Comparison of ENCODE assay signal across 1 cellular context in the genomic region with DNA sequence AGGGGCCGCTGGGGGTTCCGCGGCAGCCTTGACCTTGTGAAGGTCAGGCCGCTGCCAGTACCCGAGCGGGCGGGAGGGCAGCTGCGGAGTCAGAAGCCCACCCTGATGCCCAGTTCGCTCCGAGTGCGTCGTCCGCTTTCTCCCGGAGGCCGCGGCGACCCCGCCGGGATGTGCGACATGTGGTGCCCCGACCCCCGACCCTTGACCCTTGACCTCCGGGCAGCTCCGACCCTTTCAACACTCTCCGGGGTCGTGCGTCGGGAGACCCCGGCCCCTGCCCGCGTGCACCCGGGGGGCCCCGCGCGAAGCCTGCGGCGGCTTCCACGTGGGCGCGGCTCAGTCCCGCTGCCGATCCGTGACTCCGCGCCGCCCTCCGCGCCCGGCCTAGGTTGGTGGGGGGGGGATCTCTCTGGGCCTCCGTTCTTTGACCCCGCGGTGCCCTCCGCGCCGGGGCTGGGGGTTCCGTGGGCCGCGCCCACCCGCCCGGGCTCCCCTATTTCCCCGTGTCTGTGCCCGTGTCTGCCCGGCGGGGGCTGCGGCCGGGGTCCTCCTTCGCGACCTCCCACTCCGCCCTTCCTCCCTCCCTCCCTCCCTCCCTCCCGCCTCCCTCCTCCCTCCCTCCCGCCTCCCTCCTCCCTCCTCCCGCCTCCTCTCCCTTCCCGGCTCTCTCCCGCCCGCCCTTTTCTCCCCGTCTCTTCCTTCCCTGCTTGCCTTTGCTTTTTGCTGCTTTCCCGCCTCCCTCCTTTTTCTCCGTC.
TF ChIP-seq lines count a peak whose summit lies in the region.

No MANE protein-coding gene starts in this region.

TF ChIP-seq in GM12878, 131 proteins besides CTCF, POLR2A, EP300 and RAD21 (continued from another document):
- TF ChIP-seq NFXL1 (IDR thresholded peaks at IDR 0.05; ENCODE audit: borderline replicate concordance) (peak; percentile 94), SRF (IDR thresholded peaks at IDR 0.05; ENCODE audit: low read depth in 2 of 2, low read length in 2 of 2) (no peak), HDAC6 (IDR thresholded peaks at IDR 0.05; ENCODE audit: unreplicated experiment) (no peak), PAX8 (IDR thresholded peaks at IDR 0.05) (no peak), TBL1XR1 (IDR thresholded peaks at IDR 0.05; ENCODE audit: low read depth, low read length) (no peak), JUNB (IDR thresholded peaks at IDR 0.05) (no peak), RELA (IDR thresholded peaks at IDR 0.05; ENCODE audit: borderline replicate concordance, partially characterized antibody) (no peak), HDGF (IDR thresholded peaks at IDR 0.05) (no peak), MTA2 (IDR thresholded peaks at IDR 0.05; ENCODE audit: low read depth) (peak; percentile 86), TCF12 (IDR thresholded peaks at IDR 0.05; ENCODE audit: low read depth, low read length) (0 out of 2 replicates have a peak, but pooled peaks have one; percentile 7), NFYA (IDR thresholded peaks at IDR 0.05; ENCODE audit: borderline replicate concordance, low read depth, low read length) (no peak), TCF7 (IDR thresholded peaks at IDR 0.05; ENCODE audit: borderline replicate concordance) (no peak), POLR2AphosphoS2 (IDR thresholded peaks at IDR 0.05; ENCODE audit: low read depth, low read length) (no peak), POU2F2 (IDR thresholded peaks at IDR 0.05; ENCODE audit: borderline replicate concordance, low read depth, low read length) (peak; percentile 38; the same call in 1 of the 3 replicates), RUNX3 (IDR thresholded peaks at IDR 0.05; ENCODE audit: low read length) (no peak), ZZZ3 (IDR thresholded peaks at IDR 0.05; ENCODE audit: control insufficient read depth, insufficient read length, low read depth) (no peak)
- TF ChIP-seq, protein P1, sequence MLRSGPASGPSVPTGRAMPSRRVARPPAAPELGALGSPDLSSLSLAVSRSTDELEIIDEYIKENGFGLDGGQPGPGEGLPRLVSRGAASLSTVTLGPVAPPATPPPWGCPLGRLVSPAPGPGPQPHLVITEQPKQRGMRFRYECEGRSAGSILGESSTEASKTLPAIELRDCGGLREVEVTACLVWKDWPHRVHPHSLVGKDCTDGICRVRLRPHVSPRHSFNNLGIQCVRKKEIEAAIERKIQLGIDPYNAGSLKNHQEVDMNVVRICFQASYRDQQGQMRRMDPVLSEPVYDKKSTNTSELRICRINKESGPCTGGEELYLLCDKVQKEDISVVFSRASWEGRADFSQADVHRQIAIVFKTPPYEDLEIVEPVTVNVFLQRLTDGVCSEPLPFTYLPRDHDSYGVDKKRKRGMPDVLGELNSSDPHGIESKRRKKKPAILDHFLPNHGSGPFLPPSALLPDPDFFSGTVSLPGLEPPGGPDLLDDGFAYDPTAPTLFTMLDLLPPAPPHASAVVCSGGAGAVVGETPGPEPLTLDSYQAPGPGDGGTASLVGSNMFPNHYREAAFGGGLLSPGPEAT (IDR thresholded peaks at IDR 0.05; ENCODE audit: low read depth), result no peak
- TF ChIP-seq, protein P2, sequence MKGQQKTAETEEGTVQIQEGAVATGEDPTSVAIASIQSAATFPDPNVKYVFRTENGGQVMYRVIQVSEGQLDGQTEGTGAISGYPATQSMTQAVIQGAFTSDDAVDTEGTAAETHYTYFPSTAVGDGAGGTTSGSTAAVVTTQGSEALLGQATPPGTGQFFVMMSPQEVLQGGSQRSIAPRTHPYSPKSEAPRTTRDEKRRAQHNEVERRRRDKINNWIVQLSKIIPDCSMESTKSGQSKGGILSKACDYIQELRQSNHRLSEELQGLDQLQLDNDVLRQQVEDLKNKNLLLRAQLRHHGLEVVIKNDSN (IDR thresholded peaks at IDR 0.05; ENCODE audit: borderline replicate concordance, extremely low read length, insufficient read depth, low read depth, low read length), result no peak
- TF ChIP-seq, protein P3, sequence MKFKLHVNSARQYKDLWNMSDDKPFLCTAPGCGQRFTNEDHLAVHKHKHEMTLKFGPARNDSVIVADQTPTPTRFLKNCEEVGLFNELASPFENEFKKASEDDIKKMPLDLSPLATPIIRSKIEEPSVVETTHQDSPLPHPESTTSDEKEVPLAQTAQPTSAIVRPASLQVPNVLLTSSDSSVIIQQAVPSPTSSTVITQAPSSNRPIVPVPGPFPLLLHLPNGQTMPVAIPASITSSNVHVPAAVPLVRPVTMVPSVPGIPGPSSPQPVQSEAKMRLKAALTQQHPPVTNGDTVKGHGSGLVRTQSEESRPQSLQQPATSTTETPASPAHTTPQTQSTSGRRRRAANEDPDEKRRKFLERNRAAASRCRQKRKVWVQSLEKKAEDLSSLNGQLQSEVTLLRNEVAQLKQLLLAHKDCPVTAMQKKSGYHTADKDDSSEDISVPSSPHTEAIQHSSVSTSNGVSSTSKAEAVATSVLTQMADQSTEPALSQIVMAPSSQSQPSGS (IDR thresholded peaks at IDR 0.05; ENCODE audit: low read length), result no peak
- TF ChIP-seq, protein P4, sequence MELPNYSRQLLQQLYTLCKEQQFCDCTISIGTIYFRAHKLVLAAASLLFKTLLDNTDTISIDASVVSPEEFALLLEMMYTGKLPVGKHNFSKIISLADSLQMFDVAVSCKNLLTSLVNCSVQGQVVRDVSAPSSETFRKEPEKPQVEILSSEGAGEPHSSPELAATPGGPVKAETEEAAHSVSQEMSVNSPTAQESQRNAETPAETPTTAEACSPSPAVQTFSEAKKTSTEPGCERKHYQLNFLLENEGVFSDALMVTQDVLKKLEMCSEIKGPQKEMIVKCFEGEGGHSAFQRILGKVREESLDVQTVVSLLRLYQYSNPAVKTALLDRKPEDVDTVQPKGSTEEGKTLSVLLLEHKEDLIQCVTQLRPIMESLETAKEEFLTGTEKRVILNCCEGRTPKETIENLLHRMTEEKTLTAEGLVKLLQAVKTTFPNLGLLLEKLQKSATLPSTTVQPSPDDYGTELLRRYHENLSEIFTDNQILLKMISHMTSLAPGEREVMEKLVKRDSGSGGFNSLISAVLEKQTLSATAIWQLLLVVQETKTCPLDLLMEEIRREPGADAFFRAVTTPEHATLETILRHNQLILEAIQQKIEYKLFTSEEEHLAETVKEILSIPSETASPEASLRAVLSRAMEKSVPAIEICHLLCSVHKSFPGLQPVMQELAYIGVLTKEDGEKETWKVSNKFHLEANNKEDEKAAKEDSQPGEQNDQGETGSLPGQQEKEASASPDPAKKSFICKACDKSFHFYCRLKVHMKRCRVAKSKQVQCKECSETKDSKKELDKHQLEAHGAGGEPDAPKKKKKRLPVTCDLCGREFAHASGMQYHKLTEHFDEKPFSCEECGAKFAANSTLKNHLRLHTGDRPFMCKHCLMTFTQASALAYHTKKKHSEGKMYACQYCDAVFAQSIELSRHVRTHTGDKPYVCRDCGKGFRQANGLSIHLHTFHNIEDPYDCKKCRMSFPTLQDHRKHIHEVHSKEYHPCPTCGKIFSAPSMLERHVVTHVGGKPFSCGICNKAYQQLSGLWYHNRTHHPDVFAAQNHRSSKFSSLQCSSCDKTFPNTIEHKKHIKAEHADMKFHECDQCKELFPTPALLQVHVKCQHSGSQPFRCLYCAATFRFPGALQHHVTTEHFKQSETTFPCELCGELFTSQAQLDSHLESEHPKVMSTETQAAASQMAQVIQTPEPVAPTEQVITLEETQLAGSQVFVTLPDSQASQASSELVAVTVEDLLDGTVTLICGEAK (IDR thresholded peaks at IDR 0.05; ENCODE audit: borderline replicate concordance), result no peak
- TF ChIP-seq, protein P5, sequence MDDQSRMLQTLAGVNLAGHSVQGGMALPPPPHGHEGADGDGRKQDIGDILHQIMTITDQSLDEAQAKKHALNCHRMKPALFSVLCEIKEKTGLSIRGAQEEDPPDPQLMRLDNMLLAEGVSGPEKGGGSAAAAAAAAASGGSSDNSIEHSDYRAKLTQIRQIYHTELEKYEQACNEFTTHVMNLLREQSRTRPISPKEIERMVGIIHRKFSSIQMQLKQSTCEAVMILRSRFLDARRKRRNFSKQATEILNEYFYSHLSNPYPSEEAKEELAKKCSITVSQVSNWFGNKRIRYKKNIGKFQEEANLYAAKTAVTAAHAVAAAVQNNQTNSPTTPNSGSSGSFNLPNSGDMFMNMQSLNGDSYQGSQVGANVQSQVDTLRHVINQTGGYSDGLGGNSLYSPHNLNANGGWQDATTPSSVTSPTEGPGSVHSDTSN (IDR thresholded peaks at IDR 0.05; ENCODE audit: insufficient replicate concordance, low read depth, low read length), result no peak
TF ChIP-seq in GM12878: peak in this region for 42.
